ENCODE assay signal across 26 cellular contexts in the genomic region with DNA sequence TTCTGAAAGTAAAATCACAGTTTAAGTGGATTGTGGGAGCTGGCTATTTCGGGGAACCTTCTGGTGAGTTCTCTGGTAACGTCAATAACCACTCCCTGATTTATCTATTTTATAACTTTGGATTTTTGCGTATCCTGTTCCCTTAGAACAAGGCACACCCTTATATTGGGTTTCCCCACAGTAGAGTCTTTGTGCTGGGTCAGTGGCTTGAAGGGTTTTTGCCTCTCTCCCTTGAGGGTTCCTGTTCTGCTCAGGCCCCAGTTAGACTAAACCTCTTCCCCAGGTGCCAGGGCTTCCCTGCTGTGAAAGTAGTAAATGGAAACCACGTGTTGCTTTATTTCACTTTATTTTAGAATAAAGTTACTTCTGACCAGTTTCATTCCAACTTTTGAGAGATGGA. TPM values are rescaled to one million over a fixed set of nuclear protein-coding genes. Genes with fewer than 3 reads are reported as not detected.
A peak's percentile ranks its signal among the peaks of the same experiment; 100 is the strongest.
DNase-seq lines count a peak whose midpoint lies in the region; ATAC-seq and TF ChIP-seq lines count a peak whose summit lies in the region.
"Had no signal": no experiment of that assay in that cellular context is flagged by ENCODE, and none has a peak within 500 bp of the region (broad histone marks: within the 10 kb centered on the region; RNA-seq: fewer than 3 reads in every experiment).

No MANE protein-coding gene starts in this region.

- H3K27ac ChIP-seq in AG04450 (ENCODE audit: low read depth, low read length): peak overlapping the region; percentile 21
- no peak overlapping the region for H3K27ac ChIP-seq in IMR-90 (ENCODE audit: insufficient read depth, low read length)
- H3K27ac ChIP-seq in mesenchymal stem cell (ENCODE audit: low read length, poor library complexity, severe bottlenecking): no peak overlapping the region
- H3K27ac ChIP-seq in foreskin keratinocyte: no peak overlapping the region
- H3K27ac ChIP-seq: 22Rv1, BLaER1 had no signal

- WGBS in IMR-90 (ENCODE audit: extremely low coverage in 2 of 2, insufficient read length in 1 of 2), 2 experiments: no CpG with 5 or more reads among the region's 4 CpGs
- WGBS in mesenchymal stem cell: 58% methylated on average over 2 of the region's 4 CpGs

- no peaks in the 10 kb centered on the region for H3K27me3 ChIP-seq in AG04450 (ENCODE audit: control insufficient read depth, insufficient read depth, low read length)
- H3K27me3 ChIP-seq in IMR-90 (ENCODE audit: control insufficient read depth, insufficient read depth, low read length): no peaks in the 10 kb centered on the region
- H3K27me3 ChIP-seq in mesenchymal stem cell (ENCODE audit: control insufficient read depth in 1 of 2, insufficient read depth in 1 of 2, low read length in 2 of 2): no peaks in the 10 kb centered on the region
- H3K27me3 ChIP-seq in foreskin keratinocyte: no peaks in the 10 kb centered on the region
- H3K27me3 ChIP-seq: BE2C, BLaER1 had no signal

- H2BK12ac ChIP-seq in mesenchymal stem cell (ENCODE audit: low read length in 2 of 2): no peak overlapping the region

- peaks cover 20% of the 10 kb centered on the region for H3K9me1 ChIP-seq in IMR-90 (ENCODE audit: insufficient read depth, low read length)

- H4K8ac ChIP-seq in IMR-90 (ENCODE audit: low read depth in 2 of 2, low read length in 2 of 2) (no peak overlapping the region), mesenchymal stem cell (ENCODE audit: low read length) (no peak overlapping the region)

- dilution Hi-C loops in IMR-90 (cut with HindIII; ENCODE audit: low sequenced_read_pairs, unreplicated experiment): no loop called here

- POLR2A ChIA-PET in AG04450 (lab: Yijun Ruan, JAX) (no interaction called here), IMR-90 (lab: Charles Lee; ENCODE audit: unreplicated experiment) (no interaction called here)

- no peak overlapping the region; the same call in 1 of the 2 replicates for H2BK20ac ChIP-seq in IMR-90 (ENCODE audit: low read depth, low read length)

- H2AK9ac ChIP-seq in IMR-90 (replicated peaks; ENCODE audit: low read depth, low read length, poor library complexity): no peak overlapping the region

- H3K4me3 ChIP-seq in AG04450 (ENCODE audit: low read depth, low read length): no peak overlapping the region
- no peak overlapping the region for H3K4me3 ChIP-seq in IMR-90 (ENCODE audit: insufficient read depth, low read depth, low read length)
- H3K4me3 ChIP-seq in mesenchymal stem cell (ENCODE audit: insufficient read depth in 1 of 2, low read depth in 1 of 2, low read length in 2 of 2): no peak overlapping the region
- H3K4me3 ChIP-seq: A549, BLaER1, GM12878 had no signal

- no peak overlapping the region for H3K23ac ChIP-seq in IMR-90 (ENCODE audit: low read depth, low read length)
- no peak overlapping the region for H3K23ac ChIP-seq in mesenchymal stem cell (ENCODE audit: low read length in 2 of 2)

- H4K91ac ChIP-seq in IMR-90 (ENCODE audit: insufficient read depth, low read depth, low read length): peak overlapping the region; percentile 11; the same call in 1 of the 2 replicates
- no peak overlapping the region for H4K91ac ChIP-seq in mesenchymal stem cell (ENCODE audit: low read length)

- CTCF ChIA-PET in AG04450 (lab: Charles Lee) (no interaction called here), IMR-90 (lab: Yijun Ruan, JAX) (no interaction called here)

- H3K9ac ChIP-seq in IMR-90 (ENCODE audit: low read depth, low read length) (no peak overlapping the region), mesenchymal stem cell (ENCODE audit: low read length) (no peak overlapping the region)
- H3K9ac ChIP-seq: BLaER1 had no signal

- no peak for DNase-seq in AG04450 (ENCODE audit: low read depth, low spot score)
- DNase-seq in IMR-90: no peak
- DNase-seq in SK-MEL-5 (ENCODE audit: low read depth, low spot score): peak; percentile 67
- no peak for DNase-seq in mesenchymal stem cell
- no peak for DNase-seq in mesenteric fat pad (ENCODE audit: low spot score)
- no peak for DNase-seq in MV-4-11 (lab: John Stamatoyannopoulos, UW)
- DNase-seq in foreskin keratinocyte: no peak
- DNase-seq: BE2C; C1 segment of cervical spinal cord; CD4-positive, alpha-beta memory T cell; CD4-positive, CD25-positive, alpha-beta regulatory T cell; CD8-positive, alpha-beta memory T cell; COR-L47; DMS 273 treated with DMSO at 0.1 percent for 48 hours; DMS153; DMS53; DMS79; DND-41; EL; GDM1 had no signal

- H3K9me3 ChIP-seq in AG04450 (ENCODE audit: control insufficient read depth, insufficient read depth, low read length) (no peaks in the 10 kb centered on the region; the same call in 1 of the 2 replicates), IMR-90 (ENCODE audit: control insufficient read depth, insufficient read depth, low read length) (no peaks in the 10 kb centered on the region), mesenchymal stem cell (ENCODE audit: control insufficient read depth, low read length) (no peaks in the 10 kb centered on the region)
- H3K9me3 ChIP-seq: A549, BE2C, BLaER1 had no signal

- H4K5ac ChIP-seq in IMR-90 (ENCODE audit: low read depth, low read length): no peak overlapping the region

- H2AFZ ChIP-seq in IMR-90 (replicated peaks; ENCODE audit: low read length, poor library complexity): no peak overlapping the region
- no peak overlapping the region for H2AFZ ChIP-seq in mesenchymal stem cell (ENCODE audit: low read depth, low read length)

- H3K4ac ChIP-seq in IMR-90 (ENCODE audit: low read depth, low read length) (peak overlapping the region; percentile 66; the same call in 1 of the 2 replicates), mesenchymal stem cell (ENCODE audit: low read depth in 1 of 2, low read length in 2 of 2) (no peak overlapping the region)

- H3K18ac ChIP-seq in IMR-90 (ENCODE audit: low read depth, low read length): no peak overlapping the region
- H3K18ac ChIP-seq in mesenchymal stem cell (ENCODE audit: low read depth in 1 of 2, low read length in 2 of 2): no peak overlapping the region

- 0 out of 2 replicates have a peak overlapping the region, but pooled peaks have one; percentile 9 for H3K56ac ChIP-seq in IMR-90 (ENCODE audit: extremely low read depth, insufficient read depth, low read length)

- BruUV-seq in IMR-90 (replicated peaks; lab: Mats Ljungman, UMichigan): no TSS peak

- intact Hi-C loops in IMR-90 (cut with micrococcal nuclease): no loop called here

- ATAC-seq in IMR-90 (ENCODE audit: low read depth): no peak
- no peak for ATAC-seq in GM19395 (IDR thresholded peaks at IDR 0.05; ENCODE audit: unreplicated experiment)
- ATAC-seq in foreskin keratinocyte: no peak
- ATAC-seq: A549 had no signal

- in situ Hi-C loops in IMR-90 (cut with MboI; ENCODE audit: low sequenced_read_pairs): no loop called here
- in situ Hi-C loops in SK-MEL-5 (cut with HindIII; ENCODE audit: low pct_unique_long_range_greater_than_20kb, low sequenced_read_pairs): no loop called here

- H3K4me1 ChIP-seq in IMR-90 (ENCODE audit: control insufficient read depth, insufficient read depth, low read length) (peaks cover 22% of the 10 kb centered on the region), mesenchymal stem cell (ENCODE audit: control insufficient read depth, insufficient read depth, low read depth, low read length) (peaks cover 22% of the 10 kb centered on the region), foreskin keratinocyte (peaks cover 8% of the 10 kb centered on the region)
- H3K4me1 ChIP-seq: BE2C had no signal

- TF ChIP-seq POLR2A in IMR-90 (IDR thresholded peaks at IDR 0.05; ENCODE audit: low read depth, low read length): no peak

- H2BK5ac ChIP-seq in IMR-90 (ENCODE audit: low read depth, low read length, poor library complexity, severe bottlenecking): no peak overlapping the region
- H2BK5ac ChIP-seq in mesenchymal stem cell (ENCODE audit: low read depth, low read length, poor library complexity, severe bottlenecking): no peak overlapping the region

- H3K14ac ChIP-seq in IMR-90 (replicated peaks; ENCODE audit: low read depth, low read length) (no peak overlapping the region), mesenchymal stem cell (ENCODE audit: low read length in 2 of 2) (no peak overlapping the region)

- peak overlapping the region; percentile 91; the same call in 1 of the 3 replicates for H2BK15ac ChIP-seq in IMR-90 (ENCODE audit: low read depth, low read length)
- H2BK15ac ChIP-seq in mesenchymal stem cell (ENCODE audit: low read depth, poor library complexity, severe bottlenecking): no peak overlapping the region

- H3K79me1 ChIP-seq in IMR-90 (ENCODE audit: low read depth in 1 of 2, low read length in 2 of 2) (peaks cover 0 to 10% of the 10 kb centered on the region in 2 experiments; a peak in 1 of 4 replicates), mesenchymal stem cell (replicated peaks; ENCODE audit: low read length, poor library complexity, severe bottlenecking) (no peaks in the 10 kb centered on the region)

- no peak for TF ChIP-seq CTCF in AG04450 (IDR thresholded peaks at IDR 0.05; ENCODE audit: low read depth, low read length)
- TF ChIP-seq CTCF in IMR-90 (conservative IDR thresholded peaks at IDR 0.05; ENCODE audit: low read depth, low read length): no peak
- TF ChIP-seq CTCF in foreskin keratinocyte (conservative IDR thresholded peaks at IDR 0.05): no peak

- H3K4me2 ChIP-seq in IMR-90 (ENCODE audit: low read depth, low read length): no peak overlapping the region
- H3K4me2 ChIP-seq in mesenchymal stem cell (ENCODE audit: low read length, poor library complexity, severe bottlenecking): no peak overlapping the region
- H3K4me2 ChIP-seq: A549, BLaER1 had no signal

- H2BK120ac ChIP-seq in IMR-90 (ENCODE audit: low read depth, low read length): peak overlapping the region; percentile 36; the same call in 1 of the 2 replicates
- H2BK120ac ChIP-seq in mesenchymal stem cell (ENCODE audit: low read depth, low read length): no peak overlapping the region

- H4K20me1 ChIP-seq in IMR-90 (ENCODE audit: insufficient read depth, low read length): no peaks in the 10 kb centered on the region
- H4K20me1 ChIP-seq: BLaER1 had no signal

- peak overlapping the region; percentile 77; the same call in 1 of the 2 replicates for H2AK5ac ChIP-seq in IMR-90 (ENCODE audit: low read depth, low read length)
- H2AK5ac ChIP-seq in mesenchymal stem cell (ENCODE audit: low read length, severe bottlenecking): peak overlapping the region; percentile 40

- TF ChIP-seq RAD21 in IMR-90 (IDR thresholded peaks at IDR 0.05; ENCODE audit: low read length): no peak

- H3K36me3 ChIP-seq in IMR-90 (ENCODE audit: control insufficient read depth, insufficient read depth, low read length): no peaks in the 10 kb centered on the region
- H3K36me3 ChIP-seq in mesenchymal stem cell (ENCODE audit: control insufficient read depth in 1 of 2, insufficient read depth in 2 of 2, low read depth in 1 of 2, low read length in 2 of 2): no peaks in the 10 kb centered on the region
- H3K36me3 ChIP-seq: BE2C, BLaER1 had no signal

RNA-seq across cellular contexts. Expression of gene CCN1, which starts 21.4 kb away (rescaled TPM):
- 194 and 206 TPM in 2 replicates for polyA plus RNA-seq in AG04450 (2011; rRNA removed)
- 172 and 200 TPM in 2 replicates for polyA minus RNA-seq in AG04450 (2011; rRNA and poly(A)+ RNA removed)
- 76.9 and 90.3 TPM in 2 replicates for total RNA-seq in IMR-90 (2012; rRNA removed)
- 819 and 905 TPM in 2 replicates for polyA plus RNA-seq in IMR-90 (2012; rRNA removed)
- 700 and 814 TPM in 2 replicates for polyA plus RNA-seq in IMR-90 (2012; cell fraction: cytosol; rRNA removed)
- 1,179 and 1,372 TPM in 2 replicates for polyA plus RNA-seq in IMR-90 (2012; cell fraction: nucleus; rRNA removed; ENCODE audit: low replicate concordance)
- total RNA-seq in SK-MEL-5 (2014; rRNA removed; shearing (Covaris generic)): 0.27 and 0.29 TPM in 2 replicates
- polyA plus RNA-seq in SK-MEL-5 (2015; cell fraction: cytosol; rRNA removed): 4.5 and 4.8 TPM in 2 replicates
- polyA plus RNA-seq in SK-MEL-5 (2015; cell fraction: nucleus; rRNA removed): 9.1 and 10.6 TPM in 2 replicates
- polyA plus RNA-seq in mesenchymal stem cell (2013, experiment 1 of 2): 408 TPM
- polyA plus RNA-seq in mesenchymal stem cell (2013, experiment 2 of 2): 395 TPM
- total RNA-seq in mesenteric fat pad: 536 TPM
- total RNA-seq in foreskin keratinocyte: 162 and 169 TPM in 2 replicates
- polyA plus RNA-seq in foreskin keratinocyte: 223 and 246 TPM in 2 replicates
- total RNA-seq: CD4-positive, alpha-beta memory T cell; CD4-positive, CD25-positive, alpha-beta regulatory T cell had no signal
- polyA plus RNA-seq: CD14-positive monocyte; CD4-positive, alpha-beta memory T cell; CD4-positive, CD25-positive, alpha-beta regulatory T cell; CD8-positive, alpha-beta memory T cell had no signal

Comparison
In these comparisons a context has a peak if more than half of its experiments do, and no peak if none do; other contexts are left out.
1. RNA of gene CCN1, which starts 21.4 kb away (total RNA-seq): 536 TPM in mesenteric fat pad (single experiment), 162 to 169 TPM in foreskin keratinocyte and 76.9 to 90.3 TPM in IMR-90; 0.27 to 0.29 TPM in SK-MEL-5; every median in the first group is over 10 times any median in the second.